Comparison of ENCODE assay signal across 38 cellular contexts in the genomic region with DNA sequence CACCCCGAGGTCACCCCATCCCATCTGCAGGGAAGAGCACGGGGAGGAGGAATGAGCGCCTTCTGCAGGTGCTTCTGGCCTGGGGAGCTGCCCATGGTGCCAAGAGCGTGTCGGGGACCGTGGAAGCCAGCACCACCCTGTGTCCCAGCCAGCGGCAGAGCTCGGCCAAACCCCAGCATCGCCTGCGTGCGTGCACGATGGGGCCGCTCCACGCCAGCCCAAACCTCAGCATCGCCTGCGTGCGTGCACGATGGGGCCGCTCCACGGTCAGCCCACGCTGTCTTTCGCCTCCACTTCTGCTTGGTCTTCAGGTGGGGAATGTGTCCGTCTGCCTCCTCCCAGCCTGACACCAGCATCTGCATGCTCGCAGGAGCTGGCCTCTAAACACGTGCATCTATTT. TPM values are rescaled to one million over a fixed set of nuclear protein-coding genes. Genes with fewer than 3 reads are reported as not detected.
"Had no signal": no experiment of that assay in that cellular context is flagged by ENCODE, and none has a peak within 500 bp of the region (broad histone marks: within the 10 kb centered on the region; RNA-seq: fewer than 3 reads in every experiment).

No MANE protein-coding gene starts in this region.

- H3K4me3 ChIP-seq: ascending aorta, cardiac muscle cell had no signal

- H3K4me3 Mint-ChIP-seq: activated CD4-positive, alpha-beta memory T cell treated with anti-CD3 and anti-CD28 coated beads, Interleukin-2, amount 10 ng/mL, durations not matched to agents 7 days and 5 days; activated CD4-positive, alpha-beta T cell treated with anti-CD3 and anti-CD28 coated beads for 36 hours; activated CD4-positive, alpha-beta T cell treated with anti-CD3 and anti-CD28 coated beads, Interleukin-2, amount 10 ng/mL, durations not matched to agents 7 days and 5 days; activated CD8-positive, alpha-beta memory T cell treated with anti-CD3 and anti-CD28 coated beads, Interleukin-2, amount 10 ng/mL, durations not matched to agents 7 days and 5 days; activated CD8-positive, alpha-beta T cell treated with anti-CD3 and anti-CD28 coated beads, Interleukin-2, amount 10 ng/mL, durations not matched to agents 7 days and 5 days; activated naive CD4-positive, alpha-beta T cell treated with anti-CD3 and anti-CD28 coated beads, Interleukin-2, amount 10 ng/mL, durations not matched to agents 7 days and 5 days; activated naive CD4-positive, alpha-beta T cell treated with anti-CD3 and anti-CD28 coated beads, Interleukin-2, amount 50 U/mL, for 24 hours; activated naive CD8-positive, alpha-beta T cell; activated naive CD8-positive, alpha-beta T cell treated with anti-CD3 and anti-CD28 coated beads, Interleukin-2, amount 10 ng/mL, durations not matched to agents 7 days and 5 days; activated naive CD8-positive, alpha-beta T cell treated with anti-CD3 and anti-CD28 coated beads, Interleukin-2, amount 50 U/mL, for 24 hours; activated T-cell treated with anti-CD3 and anti-CD28 coated beads, Interleukin-2, amount 50 U/mL, for 24 hours; brain; central memory CD8-positive, alpha-beta T cell; T-helper 1 cell treated with Interleukin-12 subunit alpha and Interleukin-12 subunit beta and Interleukin-4 antibody, amounts not matched to agents 30 μg/mL and 1 μg/mL, for 36 hours; T-helper 2 cell treated with Interferon-gamma antibody and Interleukin-4, amounts not matched to agents 5 μg/mL and 100 μg/mL, for 36 hours; WTC11 had no signal

- H3K9me3 ChIP-seq: ascending aorta had no signal

- H3K9me3 Mint-ChIP-seq: activated CD4-positive, alpha-beta memory T cell treated with anti-CD3 and anti-CD28 coated beads, Interleukin-2, amount 10 ng/mL, durations not matched to agents 7 days and 5 days; activated CD4-positive, alpha-beta T cell treated with anti-CD3 and anti-CD28 coated beads, Interleukin-2, amount 10 ng/mL, durations not matched to agents 7 days and 5 days; activated naive CD4-positive, alpha-beta T cell treated with anti-CD3 and anti-CD28 coated beads, Interleukin-2, amount 10 ng/mL, durations not matched to agents 7 days and 5 days; activated naive CD4-positive, alpha-beta T cell treated with anti-CD3 and anti-CD28 coated beads, Interleukin-2, amount 50 U/mL, for 24 hours; activated naive CD8-positive, alpha-beta T cell treated with anti-CD3 and anti-CD28 coated beads, Interleukin-2, amount 10 ng/mL, durations not matched to agents 7 days and 5 days; activated naive CD8-positive, alpha-beta T cell treated with anti-CD3 and anti-CD28 coated beads, Interleukin-2, amount 50 U/mL, for 24 hours; activated T-cell treated with anti-CD3 and anti-CD28 coated beads, Interleukin-2, amount 50 U/mL, for 24 hours; activated T-helper 2 cell treated with anti-CD3 and anti-CD28 coated beads, Interferon-gamma antibody, Interleukin-2, Interleukin-4, amounts not matched to agents 10 μg/mL and 5 μg/mL and 100 μg/mL, durations not matched to agents 14 hours and 24 hours and 36 hours; brain; central memory CD8-positive, alpha-beta T cell; T-helper 1 cell treated with Interleukin-12 subunit alpha and Interleukin-12 subunit beta and Interleukin-4 antibody, amounts not matched to agents 30 μg/mL and 1 μg/mL, for 36 hours; T-helper 2 cell treated with Interferon-gamma antibody and Interleukin-4, amounts not matched to agents 5 μg/mL and 100 μg/mL, for 36 hours; WTC11 had no signal

- H3K27ac Mint-ChIP-seq: activated CD4-positive, alpha-beta memory T cell treated with anti-CD3 and anti-CD28 coated beads, Interleukin-2, amount 10 ng/mL, durations not matched to agents 7 days and 5 days; activated CD4-positive, alpha-beta T cell treated with anti-CD3 and anti-CD28 coated beads for 36 hours; activated CD4-positive, alpha-beta T cell treated with anti-CD3 and anti-CD28 coated beads, Interleukin-2, amount 10 ng/mL, durations not matched to agents 7 days and 5 days; activated CD8-positive, alpha-beta memory T cell treated with anti-CD3 and anti-CD28 coated beads, Interleukin-2, amount 10 ng/mL, durations not matched to agents 7 days and 5 days; activated CD8-positive, alpha-beta T cell treated with anti-CD3 and anti-CD28 coated beads, Interleukin-2, amount 10 ng/mL, durations not matched to agents 7 days and 5 days; activated naive CD4-positive, alpha-beta T cell treated with anti-CD3 and anti-CD28 coated beads, Interleukin-2, amount 10 ng/mL, durations not matched to agents 7 days and 5 days; activated naive CD4-positive, alpha-beta T cell treated with anti-CD3 and anti-CD28 coated beads, Interleukin-2, amount 50 U/mL, for 24 hours; activated naive CD8-positive, alpha-beta T cell; activated naive CD8-positive, alpha-beta T cell treated with anti-CD3 and anti-CD28 coated beads, Interleukin-2, amount 10 ng/mL, durations not matched to agents 7 days and 5 days; activated naive CD8-positive, alpha-beta T cell treated with anti-CD3 and anti-CD28 coated beads, Interleukin-2, amount 50 U/mL, for 24 hours; activated T-cell treated with anti-CD3 and anti-CD28 coated beads, Interleukin-2, amount 50 U/mL, for 24 hours; activated T-helper 2 cell treated with anti-CD3 and anti-CD28 coated beads, Interferon-gamma antibody, Interleukin-2, Interleukin-4, amounts not matched to agents 10 μg/mL and 5 μg/mL and 100 μg/mL, durations not matched to agents 14 hours and 24 hours and 36 hours; T-helper 1 cell treated with Interleukin-12 subunit alpha and Interleukin-12 subunit beta and Interleukin-4 antibody, amounts not matched to agents 30 μg/mL and 1 μg/mL, for 36 hours; T-helper 2 cell treated with Interferon-gamma antibody and Interleukin-4, amounts not matched to agents 5 μg/mL and 100 μg/mL, for 36 hours; WTC11 had no signal

- H3K4me1 ChIP-seq: ascending aorta had no signal

- H3K36me3 Mint-ChIP-seq: activated CD8-positive, alpha-beta memory T cell treated with anti-CD3 and anti-CD28 coated beads, Interleukin-2, amount 10 ng/mL, durations not matched to agents 7 days and 5 days; activated naive CD8-positive, alpha-beta T cell; activated naive CD8-positive, alpha-beta T cell treated with anti-CD3 and anti-CD28 coated beads, Interleukin-2, amount 10 ng/mL, durations not matched to agents 7 days and 5 days; brain had no signal

- H3K27ac ChIP-seq: ascending aorta, cardiac muscle cell, WERI-Rb-1 had no signal

- H3K36me3 ChIP-seq: cardiac muscle cell, WERI-Rb-1 had no signal

- DNase-seq: activated CD4-positive, alpha-beta memory T cell treated with anti-CD3 and anti-CD28 coated beads, Interleukin-2, amount 10 ng/mL, durations not matched to agents 7 days and 5 days; activated CD4-positive, alpha-beta T cell treated with anti-CD3 and anti-CD28 coated beads for 1 hour; activated CD4-positive, alpha-beta T cell treated with anti-CD3 and anti-CD28 coated beads for 36 hours; activated CD4-positive, alpha-beta T cell treated with anti-CD3 and anti-CD28 coated beads for 48 hours; activated CD4-positive, alpha-beta T cell treated with anti-CD3 and anti-CD28 coated beads, Interleukin-2, amount 10 ng/mL, durations not matched to agents 7 days and 5 days; activated CD4-positive, alpha-beta T cell treated with anti-CD3 and anti-CD28 coated beads, Interleukin-2, amount 50 U/mL, for 48 hours; activated CD4-positive, CD25-positive, alpha-beta regulatory T cell; activated CD8-positive, alpha-beta memory T cell treated with anti-CD3 and anti-CD28 coated beads for 24 hours; activated CD8-positive, alpha-beta memory T cell treated with anti-CD3 and anti-CD28 coated beads, Interleukin-2, amount 10 ng/mL, durations not matched to agents 7 days and 5 days; activated CD8-positive, alpha-beta memory T cell treated with anti-CD3 and anti-CD28 coated beads, Interleukin-2, amount 50 U/mL, for 48 hours; activated CD8-positive, alpha-beta T cell treated with anti-CD3 and anti-CD28 coated beads, Interleukin-2, amount 10 ng/mL, durations not matched to agents 7 days and 5 days; activated effector memory CD4-positive, alpha-beta T cell treated with Interleukin-2 at 50 U/mL for 16 hours; activated gamma-delta T cell; activated naive CD4-positive, alpha-beta T cell treated with anti-CD3 and anti-CD28 coated beads, Interleukin-2, amount 10 ng/mL, durations not matched to agents 7 days and 5 days; activated naive CD4-positive, alpha-beta T cell treated with Interleukin-2 at 50 U/mL for 16 hours; activated naive CD8-positive, alpha-beta T cell treated with anti-CD3 and anti-CD28 coated beads, Interleukin-2, amount 10 ng/mL, durations not matched to agents 7 days and 5 days; activated naive CD8-positive, alpha-beta T cell treated with anti-CD3 and anti-CD28 coated beads, Interleukin-2, amount 50 U/mL, for 24 hours; activated T-cell treated with anti-CD3 and anti-CD28 coated beads, Interleukin-2, amount 50 U/mL, for 24 hours; activated T-cell treated with anti-CD3 and anti-CD28 coated beads, Interleukin-2, amount 50 U/mL, for 48 hours; amygdala; anterior cingulate cortex; caudate nucleus; cerebellar nuclear complex; T-helper 1 cell; T-helper 2 cell; T-helper 9 cell; WERI-Rb-1 had no signal

- H3K27me3 Mint-ChIP-seq: activated CD4-positive, alpha-beta memory T cell treated with anti-CD3 and anti-CD28 coated beads, Interleukin-2, amount 10 ng/mL, durations not matched to agents 7 days and 5 days; activated CD4-positive, alpha-beta T cell treated with anti-CD3 and anti-CD28 coated beads for 36 hours; activated CD4-positive, alpha-beta T cell treated with anti-CD3 and anti-CD28 coated beads, Interleukin-2, amount 10 ng/mL, durations not matched to agents 7 days and 5 days; activated CD8-positive, alpha-beta memory T cell treated with anti-CD3 and anti-CD28 coated beads, Interleukin-2, amount 10 ng/mL, durations not matched to agents 7 days and 5 days; activated naive CD4-positive, alpha-beta T cell treated with anti-CD3 and anti-CD28 coated beads, Interleukin-2, amount 10 ng/mL, durations not matched to agents 7 days and 5 days; activated naive CD4-positive, alpha-beta T cell treated with anti-CD3 and anti-CD28 coated beads, Interleukin-2, amount 50 U/mL, for 24 hours; activated naive CD8-positive, alpha-beta T cell; activated naive CD8-positive, alpha-beta T cell treated with anti-CD3 and anti-CD28 coated beads, Interleukin-2, amount 10 ng/mL, durations not matched to agents 7 days and 5 days; activated naive CD8-positive, alpha-beta T cell treated with anti-CD3 and anti-CD28 coated beads, Interleukin-2, amount 50 U/mL, for 24 hours; activated T-cell treated with anti-CD3 and anti-CD28 coated beads, Interleukin-2, amount 50 U/mL, for 24 hours; brain; central memory CD8-positive, alpha-beta T cell had no signal

- H3K27me3 ChIP-seq: ascending aorta, cardiac muscle cell had no signal

- H3K4me1 Mint-ChIP-seq: activated CD4-positive, alpha-beta T cell treated with anti-CD3 and anti-CD28 coated beads for 36 hours; activated CD4-positive, alpha-beta T cell treated with anti-CD3 and anti-CD28 coated beads, Interleukin-2, amount 10 ng/mL, durations not matched to agents 7 days and 5 days; activated naive CD4-positive, alpha-beta T cell treated with anti-CD3 and anti-CD28 coated beads, Interleukin-2, amount 10 ng/mL, durations not matched to agents 7 days and 5 days; activated naive CD4-positive, alpha-beta T cell treated with anti-CD3 and anti-CD28 coated beads, Interleukin-2, amount 50 U/mL, for 24 hours; activated naive CD8-positive, alpha-beta T cell treated with anti-CD3 and anti-CD28 coated beads, Interleukin-2, amount 10 ng/mL, durations not matched to agents 7 days and 5 days; activated naive CD8-positive, alpha-beta T cell treated with anti-CD3 and anti-CD28 coated beads, Interleukin-2, amount 50 U/mL, for 24 hours; central memory CD8-positive, alpha-beta T cell; WTC11 had no signal

RNA-seq across cellular contexts. Expression of a gene that starts 23.7 kb away (rescaled TPM):
- total RNA-seq: activated CD4-positive, alpha-beta memory T cell treated with anti-CD3 and anti-CD28 coated beads, Interleukin-2, amount 10 ng/mL, durations not matched to agents 7 days and 5 days; activated CD4-positive, alpha-beta T cell treated with anti-CD3 and anti-CD28 coated beads for 36 hours; activated CD4-positive, alpha-beta T cell treated with anti-CD3 and anti-CD28 coated beads, Interleukin-2, amount 10 ng/mL, durations not matched to agents 7 days and 5 days; activated CD8-positive, alpha-beta memory T cell treated with anti-CD3 and anti-CD28 coated beads, Interleukin-2, amount 10 ng/mL, durations not matched to agents 7 days and 5 days; activated CD8-positive, alpha-beta T cell treated with anti-CD3 and anti-CD28 coated beads, Interleukin-2, amount 10 ng/mL, durations not matched to agents 7 days and 5 days; activated naive CD8-positive, alpha-beta T cell treated with anti-CD3 and anti-CD28 coated beads, Interleukin-2, amount 10 ng/mL, durations not matched to agents 7 days and 5 days; activated T-helper 2 cell treated with anti-CD3 and anti-CD28 coated beads, Interferon-gamma antibody, Interleukin-2, Interleukin-4, amounts not matched to agents 10 μg/mL and 5 μg/mL and 100 μg/mL, durations not matched to agents 14 hours and 24 hours and 36 hours; ascending aorta; bronchial epithelial cell; cardiac muscle cell; WTC11 had no signal

RNA-seq across cellular contexts. Expression of a gene that starts 39.2 kb away (rescaled TPM):
- total RNA-seq: ascending aorta had no signal
